ENCODE assay signal across 24 cellular contexts in genomic region chr5:88643315-88643714, GRCh38.
A peak's percentile ranks its signal among the peaks of the same experiment; 100 is the strongest.
DNase-seq lines count a peak whose midpoint lies in the region; ATAC-seq, FAIRE-seq and TF ChIP-seq lines count a peak whose summit lies in the region.
"Had no signal": no experiment of that assay in that cellular context is flagged by ENCODE, and none has a peak within 500 bp of the region (broad histone marks: within the 10 kb centered on the region; RNA-seq: fewer than 3 reads in every experiment).

No MANE protein-coding gene starts in this region.

- H3K27me3 ChIP-seq in PC-3 (ENCODE audit: low read length) (no peaks in the 10 kb centered on the region), bronchial epithelial cell (ENCODE audit: control insufficient read depth, insufficient read depth, low read length) (no peaks in the 10 kb centered on the region)
- H3K27me3 ChIP-seq: BLaER1 had no signal

- TF ChIP-seq POLR2A in A549 (IDR thresholded peaks at IDR 0.05; ENCODE audit: low read length) = no peak

- no peaks in the 10 kb centered on the region for H3K9me3 Mint-ChIP-seq in activated naive CD8-positive, alpha-beta T cell treated with anti-CD3 and anti-CD28 coated beads for 36 hours
- no peaks in the 10 kb centered on the region for H3K9me3 Mint-ChIP-seq in activated CD4-positive, alpha-beta T cell treated with anti-CD3 and anti-CD28 coated beads, Interleukin-2, amount 10 ng/mL, durations not matched to agents 7 days and 5 days
- H3K9me3 Mint-ChIP-seq: CD8-positive, alpha-beta T cell had no signal

- H4K20me1 ChIP-seq in PC-3 (ENCODE audit: low read length) = no peaks in the 10 kb centered on the region
- H4K20me1 ChIP-seq: BLaER1 had no signal

- H3K27ac ChIP-seq in A549 (no peak overlapping the region), PC-3 (ENCODE audit: low read length) (no peak overlapping the region)
- H3K27ac ChIP-seq: BLaER1, C4-2B, GM23248 had no signal

- DNase-seq in A549 (ENCODE audit: low read depth in 1 of 2, low spot score in 1 of 2) = no peak
- DNase-seq in PC-3 = peak; percentile 69
- peak; percentile 26 for DNase-seq in bronchial epithelial cell (ENCODE audit: low read depth)
- DNase-seq in GM19240 (ENCODE audit: insufficient read length, low spot score) = no peak
- DNase-seq in COLO668 (lab: John Stamatoyannopoulos, UW; ENCODE audit: unreplicated experiment) = no peak
- no peak for DNase-seq in activated naive CD8-positive, alpha-beta T cell treated with anti-CD3 and anti-CD28 coated beads for 36 hours
- no peak for DNase-seq in activated CD4-positive, alpha-beta T cell treated with anti-CD3 and anti-CD28 coated beads, Interleukin-2, amount 10 ng/mL, durations not matched to agents 7 days and 5 days
- DNase-seq: 8988T; CD4-positive, CD25-positive, alpha-beta regulatory T cell; CD8-positive, alpha-beta T cell; DMS 273 treated with DMSO at 0.1 percent for 48 hours; DMS53; DMS79 treated with DMSO at 0.1 percent for 48 hours; GF-D8; GM23248; H7; HCEC 1CT had no signal

- H3K36me3 ChIP-seq in PC-3 (ENCODE audit: low read depth, low read length) (no peaks in the 10 kb centered on the region), bronchial epithelial cell (ENCODE audit: control insufficient read depth, insufficient read depth, low read length) (no peaks in the 10 kb centered on the region)
- H3K36me3 ChIP-seq: BLaER1 had no signal

- no peak overlapping the region for H3K27ac Mint-ChIP-seq in activated naive CD8-positive, alpha-beta T cell treated with anti-CD3 and anti-CD28 coated beads for 36 hours
- no peak overlapping the region for H3K27ac Mint-ChIP-seq in activated CD4-positive, alpha-beta T cell treated with anti-CD3 and anti-CD28 coated beads, Interleukin-2, amount 10 ng/mL, durations not matched to agents 7 days and 5 days
- H3K27ac Mint-ChIP-seq: B cell; CD4-positive, CD25-positive, alpha-beta regulatory T cell; CD8-positive, alpha-beta T cell had no signal

- H3K9ac ChIP-seq in PC-3 (ENCODE audit: low read length) = no peak overlapping the region
- H3K9ac ChIP-seq: BLaER1, GM23248 had no signal

- no peak overlapping the region for H2AFZ ChIP-seq in PC-3 (ENCODE audit: low read length)
- H2AFZ ChIP-seq: GM23248 had no signal

- no peak for TF ChIP-seq RAD21 in A549 (conservative IDR thresholded peaks at IDR 0.05 in 1 of 2, IDR thresholded peaks at IDR 0.05 in 1 of 2)

- H3K9me3 ChIP-seq in A549 (no peaks in the 10 kb centered on the region), PC-3 (ENCODE audit: low read length) (no peaks in the 10 kb centered on the region)
- H3K9me3 ChIP-seq: BLaER1 had no signal

- ATAC-seq in A549 (no peak), PC-3 (peak; percentile 84)
- ATAC-seq: CD8-positive, alpha-beta T cell had no signal

- no peaks in the 10 kb centered on the region for H3K79me2 ChIP-seq in PC-3 (ENCODE audit: low read length)

- no peak overlapping the region for H3K4me3 Mint-ChIP-seq in activated naive CD8-positive, alpha-beta T cell treated with anti-CD3 and anti-CD28 coated beads for 36 hours
- no peak overlapping the region for H3K4me3 Mint-ChIP-seq in activated CD4-positive, alpha-beta T cell treated with anti-CD3 and anti-CD28 coated beads, Interleukin-2, amount 10 ng/mL, durations not matched to agents 7 days and 5 days
- H3K4me3 Mint-ChIP-seq: B cell; CD4-positive, CD25-positive, alpha-beta regulatory T cell; CD8-positive, alpha-beta T cell had no signal

- no peaks in the 10 kb centered on the region for H3K9me2 ChIP-seq in PC-3 (replicated peaks; ENCODE audit: low read length)

- no peaks in the 10 kb centered on the region for H3K4me1 Mint-ChIP-seq in activated naive CD8-positive, alpha-beta T cell treated with anti-CD3 and anti-CD28 coated beads for 36 hours
- H3K4me1 Mint-ChIP-seq in activated CD4-positive, alpha-beta T cell treated with anti-CD3 and anti-CD28 coated beads, Interleukin-2, amount 10 ng/mL, durations not matched to agents 7 days and 5 days = no peaks in the 10 kb centered on the region
- H3K4me1 Mint-ChIP-seq: B cell; CD4-positive, CD25-positive, alpha-beta regulatory T cell had no signal

- POLR2A ChIA-PET in A549 (lab: Yijun Ruan, JAX) = no interaction called here
- POLR2A ChIA-PET in PC-3 (lab: Charles Lee; ENCODE audit: unreplicated experiment) = interaction anchor here (0.6 kb wide), 1 partner anchor 16 kb away, joined by 5 read pairs; no protein-coding TSS in a partner anchor
- POLR2A ChIA-PET in activated CD4-positive, alpha-beta T cell treated with anti-CD3 and anti-CD28 coated beads, Interleukin-2, amount 10 ng/mL, durations not matched to agents 7 days and 5 days (lab: Charles Lee) = no interaction called here

- H3F3A ChIP-seq in PC-3 (ENCODE audit: low read length, unreplicated experiment) = no peaks in the 10 kb centered on the region

- TF ChIP-seq EP300 in A549 (IDR thresholded peaks at IDR 0.05) = no peak

- H3K4me2 ChIP-seq in A549 (no peak overlapping the region), PC-3 (ENCODE audit: low read length) (no peak overlapping the region; the same call in 1 of the 2 replicates)
- H3K4me2 ChIP-seq: BLaER1 had no signal

- intact Hi-C loops in PC-3 (cut with micrococcal nuclease) = no loop called here

- H3K4me1 ChIP-seq in A549 (no peaks in the 10 kb centered on the region), PC-3 (ENCODE audit: insufficient read depth, low read length) (peaks cover 11% of the 10 kb centered on the region)
- H3K4me1 ChIP-seq: BLaER1 had no signal

- TF ChIP-seq CTCF in A549 (IDR thresholded peaks at IDR 0.05) (no peak), PC-3 (conservative IDR thresholded peaks at IDR 0.05; ENCODE audit: low read depth, low read length) (no peak), bronchial epithelial cell (IDR thresholded peaks at IDR 0.05; ENCODE audit: insufficient read depth, low read length, severe bottlenecking) (no peak)

- FAIRE-seq in A549 (lab: Jason Lieb, UNC) = peak; percentile 13
- FAIRE-seq in bronchial epithelial cell (lab: Jason Lieb, UNC) = no peak
- FAIRE-seq: D721Med, GM12891, GM18507, H1 had no signal

- H3K36me3 Mint-ChIP-seq in activated naive CD8-positive, alpha-beta T cell treated with anti-CD3 and anti-CD28 coated beads for 36 hours = no peaks in the 10 kb centered on the region
- H3K36me3 Mint-ChIP-seq in activated CD4-positive, alpha-beta T cell treated with anti-CD3 and anti-CD28 coated beads, Interleukin-2, amount 10 ng/mL, durations not matched to agents 7 days and 5 days (ENCODE audit: low read depth) = no peaks in the 10 kb centered on the region
- H3K36me3 Mint-ChIP-seq: CD4-positive, CD25-positive, alpha-beta regulatory T cell; CD8-positive, alpha-beta T cell had no signal

- H3K27me3 Mint-ChIP-seq in activated naive CD8-positive, alpha-beta T cell treated with anti-CD3 and anti-CD28 coated beads for 36 hours = peaks cover 21% of the 10 kb centered on the region
- peaks cover 15% of the 10 kb centered on the region for H3K27me3 Mint-ChIP-seq in activated CD4-positive, alpha-beta T cell treated with anti-CD3 and anti-CD28 coated beads, Interleukin-2, amount 10 ng/mL, durations not matched to agents 7 days and 5 days

- CTCF ChIA-PET in A549 (lab: Yijun Ruan, JAX) (interaction anchor here (1.3 kb wide), 1 partner anchor 47 kb away, joined by 4 read pairs; no protein-coding TSS in a partner anchor), PC-3 (lab: Charles Lee) (no interaction called here)
- CTCF ChIA-PET in activated CD4-positive, alpha-beta T cell treated with anti-CD3 and anti-CD28 coated beads, Interleukin-2, amount 10 ng/mL, durations not matched to agents 7 days and 5 days (lab: Charles Lee) = no interaction called here

- no TSS peak for BruUV-seq in PC-3 (replicated peaks; lab: Mats Ljungman, UMichigan)

- H3K4me3 ChIP-seq in A549 (no peak overlapping the region), PC-3 (ENCODE audit: low read length) (no peak overlapping the region), bronchial epithelial cell (ENCODE audit: low read depth, low read length) (no peak overlapping the region)
- H3K4me3 ChIP-seq: BLaER1, GM23248 had no signal

TF ChIP-seq in A549, 52 proteins besides CTCF, POLR2A, EP300 and RAD21:
- TF ChIP-seq PBX3 (IDR thresholded peaks at IDR 0.05) (no peak), FOSL2 (IDR thresholded peaks at IDR 0.05) (no peak), FOSL2 (CRISPR knock-in tag; IDR thresholded peaks at IDR 0.05) (0 out of 2 replicates have a peak, but pooled peaks have one; percentile 4), ELK1 (IDR thresholded peaks at IDR 0.05; ENCODE audit: low read depth, low read length) (no peak), CBX8 (IDR thresholded peaks at IDR 0.05) (no peak), JUNB (IDR thresholded peaks at IDR 0.05) (no peak)
TF ChIP-seq in A549: peak in this region for 1.

Comparison
In these comparisons a context has a peak if more than half of its experiments do, and no peak if none do; other contexts are left out.
1. DNase-seq: peak in PC-3 (single experiment) and bronchial epithelial cell (single experiment); none in A549 (0 of 2), GM19240 (single experiment), COLO668 (single experiment), activated naive CD8-positive, alpha-beta T cell treated with anti-CD3 and anti-CD28 coated beads for 36 hours (single experiment) and activated CD4-positive, alpha-beta T cell treated with anti-CD3 and anti-CD28 coated beads, Interleukin-2, amount 10 ng/mL, durations not matched to agents 7 days and 5 days (single experiment).